ENCODE assay signal across 8 cellular contexts in the genomic region with DNA sequence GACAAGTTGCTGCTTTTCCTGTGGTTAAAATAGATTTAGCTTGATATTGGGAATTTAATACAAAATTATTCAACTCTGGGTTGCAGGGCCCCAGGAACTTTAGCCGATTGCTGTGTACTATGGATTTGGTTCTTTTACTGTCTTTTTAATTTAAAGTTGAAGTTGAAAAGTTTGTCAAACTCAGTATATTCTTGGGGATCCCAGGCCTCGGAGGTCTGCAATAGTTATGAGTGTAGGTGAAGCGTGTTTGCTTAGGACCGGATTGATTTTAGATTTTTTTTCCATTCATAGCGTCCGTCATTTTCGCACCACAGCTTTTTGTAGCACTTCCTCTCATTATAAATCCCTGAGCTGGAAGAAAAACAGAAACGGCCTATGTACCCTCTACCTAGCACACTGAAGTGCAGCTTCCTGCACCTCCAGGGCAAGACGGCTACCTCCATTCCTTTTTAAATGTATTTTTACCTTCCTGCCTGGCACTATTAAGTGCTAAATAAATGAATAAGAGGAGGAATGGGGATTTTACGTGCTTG. TPM values are rescaled to one million over a fixed set of nuclear protein-coding genes. Genes with fewer than 3 reads are reported as not detected.
DNase-seq lines count a peak whose midpoint lies in the region; ATAC-seq and TF ChIP-seq lines count a peak whose summit lies in the region.

No MANE protein-coding gene starts in this region.

- POLR2A ChIA-PET in CD4-positive, alpha-beta T cell (lab: Charles Lee) = interaction anchor here (0.6 to 2.6 kb wide), 18 partner anchors 8 to 1121 kb away, joined by 3 to 60 read pairs (median 4); a partner anchor contains a TSS

- H2BK5ac ChIP-seq in neuronal stem cell (ENCODE audit: low read length) = no peak overlapping the region

- TF ChIP-seq CTCF in CD4-positive, alpha-beta T cell (IDR thresholded peaks at IDR 0.05) = no peak
- no peak for TF ChIP-seq CTCF in esophagus squamous epithelium (IDR thresholded peaks at IDR 0.05)

- H2BK120ac ChIP-seq in neuronal stem cell (ENCODE audit: low read depth, low read length) = no peak overlapping the region

- peak overlapping the region; percentile 89 for H3K27ac ChIP-seq in CD4-positive, alpha-beta T cell (ENCODE audit: low read depth, low read length)
- H3K27ac ChIP-seq in esophagus squamous epithelium = peak overlapping the region; percentile 92 to 98 (median 96)
- H3K27ac ChIP-seq in neuronal stem cell (replicated peaks; ENCODE audit: low read length) = no peak overlapping the region

- ATAC-seq in CD4-positive, alpha-beta T cell (ENCODE audit: poor library complexity) = peak; percentile 13
- ATAC-seq in GM19035 (IDR thresholded peaks at IDR 0.05; ENCODE audit: unreplicated experiment) = peak; percentile 12
- peak; percentile 11 for ATAC-seq in HG03558 (IDR thresholded peaks at IDR 0.05; ENCODE audit: extremely low read depth, unreplicated experiment)

- no peak overlapping the region for H4K91ac ChIP-seq in neuronal stem cell (ENCODE audit: low read depth, low read length, poor library complexity)

- H3K27me3 Mint-ChIP-seq in CD4-positive, alpha-beta T cell = no peaks in the 10 kb centered on the region

- no peak for DNase-seq in CD4-positive, alpha-beta T cell
- DNase-seq in UCSD-AML1 (lab: John Stamatoyannopoulos, UW; ENCODE audit: unreplicated experiment) (peak; percentile 21), esophagus squamous epithelium (lab: John Stamatoyannopoulos, UW) (no peak), neuronal stem cell (ENCODE audit: low spot score) (no peak), NCI-H446 treated with DMSO at 0.1 percent for 48 hours (lab: John Stamatoyannopoulos, UW) (no peak), NCI-H446 (lab: John Stamatoyannopoulos, UW) (no peak)

- H3K36me3 ChIP-seq in esophagus squamous epithelium (peaks cover 0 to 17% (median 0%) of the 10 kb centered on the region in 3 donors), neuronal stem cell (replicated peaks in 1 of 2; ENCODE audit: control insufficient read depth in 2 of 2, insufficient read depth in 2 of 2, low read length in 2 of 2) (peaks cover 0 to 12% of the 10 kb centered on the region in 2 donors)

- H3K27me3 ChIP-seq in CD4-positive, alpha-beta T cell (ENCODE audit: control insufficient read depth, insufficient read depth, low read length) = no peaks in the 10 kb centered on the region
- no peaks in the 10 kb centered on the region for H3K27me3 ChIP-seq in esophagus squamous epithelium
- H3K27me3 ChIP-seq in neuronal stem cell (ENCODE audit: control insufficient read depth in 3 of 3, insufficient read depth in 3 of 3, low read depth in 1 of 3, low read length in 3 of 3) = no peaks in the 10 kb centered on the region

- no peak overlapping the region for H3K18ac ChIP-seq in neuronal stem cell (ENCODE audit: low read length)

- intact Hi-C loops in CD4-positive, alpha-beta T cell (cut with DNase I, micrococcal nuclease) = loop anchor here (1.0 to 10.0 kb wide), 4 partner anchors 45 to 1248 kb away; a partner anchor contains a TSS
- intact Hi-C loops in esophagus squamous epithelium (cut with DNase I) = no loop called here

- H3K27ac Mint-ChIP-seq in CD4-positive, alpha-beta T cell = peak overlapping the region; percentile 91

- H3K9me3 ChIP-seq in CD4-positive, alpha-beta T cell (ENCODE audit: control insufficient read depth, low read length) = no peaks in the 10 kb centered on the region
- H3K9me3 ChIP-seq in esophagus squamous epithelium (no peaks in the 10 kb centered on the region), neuronal stem cell (replicated peaks in 1 of 2; ENCODE audit: control insufficient read depth in 2 of 2, insufficient read depth in 1 of 2, low read depth in 1 of 2, low read length in 2 of 2) (no peaks in the 10 kb centered on the region)

- no peak overlapping the region for H4K8ac ChIP-seq in neuronal stem cell (ENCODE audit: low read depth, low read length)

- H3K4me1 ChIP-seq in esophagus squamous epithelium = peaks cover 12 to 48% (median 15%) of the 10 kb centered on the region in 3 donors
- peaks cover 4 to 11% of the 10 kb centered on the region in 2 donors for H3K4me1 ChIP-seq in neuronal stem cell (ENCODE audit: control insufficient read depth in 2 of 2, insufficient read depth in 1 of 2, low read depth in 1 of 2, low read length in 2 of 2)

- 1 to 8% methylated on average over 10 of the region's 10 CpGs for WGBS in esophagus squamous epithelium, 2 donors
- no CpG with 5 or more reads among the region's 10 CpGs for whole genome bisulfite sequencing in neuronal stem cell (ENCODE audit: extremely low coverage in 2 of 2, insufficient read length in 2 of 2, insufficient replicate concordance in 1 of 2), 2 donors

- H2BK12ac ChIP-seq in neuronal stem cell (ENCODE audit: low read length) = no peak overlapping the region

- H3K36me3 Mint-ChIP-seq in CD4-positive, alpha-beta T cell (ENCODE audit: low read depth) = peaks cover 43% of the 10 kb centered on the region

- H3K14ac ChIP-seq in neuronal stem cell (ENCODE audit: low read length) = no peak overlapping the region

- H3K4me1 Mint-ChIP-seq in CD4-positive, alpha-beta T cell (ENCODE audit: low read depth) = peaks cover 52% of the 10 kb centered on the region

- peak in 1 of 4 donors; percentile 10 for TF ChIP-seq POLR2A in esophagus squamous epithelium (IDR thresholded peaks at IDR 0.05)

- no peaks in the 10 kb centered on the region for H3K79me1 ChIP-seq in neuronal stem cell (ENCODE audit: low read depth, low read length)

- no peak overlapping the region for H2AK5ac ChIP-seq in neuronal stem cell (ENCODE audit: low read depth, low read length)

- H3K4ac ChIP-seq in neuronal stem cell (ENCODE audit: low read length) = no peak overlapping the region

- peak overlapping the region; percentile 99 for H2AFZ ChIP-seq in neuronal stem cell (ENCODE audit: low read length)

- H3K23ac ChIP-seq in neuronal stem cell (ENCODE audit: low read depth, low read length, poor library complexity) = no peak overlapping the region

- CTCF ChIA-PET in CD4-positive, alpha-beta T cell (lab: Charles Lee) = no interaction called here

- H3K4me3 Mint-ChIP-seq in CD4-positive, alpha-beta T cell = peak overlapping the region; percentile 89

- peak overlapping the region; percentile 28 for H3K4me2 ChIP-seq in neuronal stem cell (ENCODE audit: insufficient read depth, low read length, poor library complexity, severe bottlenecking)

- no peak overlapping the region for H2BK15ac ChIP-seq in neuronal stem cell (ENCODE audit: low read length)

- no peak overlapping the region for H3K9ac ChIP-seq in neuronal stem cell (ENCODE audit: low read depth, low read length, poor library complexity)

- H3K9me3 Mint-ChIP-seq in CD4-positive, alpha-beta T cell = no peaks in the 10 kb centered on the region

- H3K4me3 ChIP-seq in esophagus squamous epithelium (peak overlapping the region; percentile 57 to 83 (median 64)), neuronal stem cell (ENCODE audit: low read length in 2 of 2) (peak overlapping the region in 1 of 2 donors; percentile 93)

RNA-seq across cellular contexts. Expression of a gene that starts 0.5 kb away (rescaled TPM):
- total RNA-seq in CD4-positive, alpha-beta T cell = 10 to 100 TPM; 14.6 to 15.4 TPM
- 10 to 100 TPM; 27.7 to 34.0 (median 31.7) TPM for total RNA-seq in esophagus squamous epithelium
- 5.7 TPM for polyA plus RNA-seq in neuronal stem cell (2013, experiment 1 of 2)
- 6.0 TPM for polyA plus RNA-seq in neuronal stem cell (2013, experiment 2 of 2)
